In genomic region chr16:67514382-67514828, GRCh38 we compare ENCODE assay signal across 8 cellular contexts. TPM values are rescaled to one million over a fixed set of nuclear protein-coding genes. Genes with fewer than 3 reads are reported as not detected.
DNase-seq lines count a peak whose midpoint lies in the region; ATAC-seq, FAIRE-seq and TF ChIP-seq lines count a peak whose summit lies in the region.

No MANE protein-coding gene starts in this region.

- H3K4me3 Mint-ChIP-seq in CD14-positive monocyte, result peak overlapping the region in 1 of 2 donors; percentile 39
- peak overlapping the region; percentile 18 for H3K4me3 Mint-ChIP-seq in activated T-helper 17 cell treated with anti-CD3 and anti-CD28 coated beads, Interleukin-2, amount 50 U/mL, for 72 hours

- no peaks in the 10 kb centered on the region for H3K9me3 ChIP-seq in prostate gland

- no peak overlapping the region for H3K4me3 ChIP-seq in prostate gland

- peak; percentile 80 for TF ChIP-seq CTCF in CD14-positive monocyte (IDR thresholded peaks at IDR 0.05)
- peak; percentile 11 to 69 (median 56) for TF ChIP-seq CTCF in prostate gland (IDR thresholded peaks at IDR 0.05)

- TF ChIP-seq POLR2A in prostate gland (IDR thresholded peaks at IDR 0.05), result no peak

- H3K4me1 Mint-ChIP-seq in CD14-positive monocyte, result peaks cover 37% of the 10 kb centered on the region
- H3K4me1 Mint-ChIP-seq in activated T-helper 17 cell treated with anti-CD3 and anti-CD28 coated beads, Interleukin-2, amount 50 U/mL, for 72 hours, result peaks cover 5% of the 10 kb centered on the region

- in situ Hi-C loops in KBM-7 (cut with MboI; ENCODE audit: low pct_unique_long_range_greater_than_20kb, low sequenced_read_pairs), result no loop called here

- no peaks in the 10 kb centered on the region for H3K27me3 ChIP-seq in prostate gland (replicated peaks; ENCODE audit: insufficient read depth)

- no peaks in the 10 kb centered on the region for H3K4me1 ChIP-seq in prostate gland (replicated peaks)

- H3K27ac ChIP-seq in prostate gland, result no peak overlapping the region

- no peaks in the 10 kb centered on the region for H3K36me3 ChIP-seq in prostate gland

- DNase-seq in CD14-positive monocyte (ENCODE audit: low spot score) (peak; percentile 84), GM19239 (ENCODE audit: insufficient read length, low spot score) (peak; percentile 66), KBM-7 (peak; percentile 90), SIG-M5 treated with dmso at 0.1 percent for 504 hours (lab: John Stamatoyannopoulos, UW; ENCODE audit: unreplicated experiment) (peak; percentile 85), germinal center (ENCODE audit: low spot score) (peak; percentile 75), prostate gland (ENCODE audit: low spot score) (peak; percentile 64)

- intact Hi-C loops in CD14-positive monocyte (cut with micrococcal nuclease) (loop anchor here (2.0 kb wide), 2 partner anchors 20 to 24 kb away; no protein-coding TSS in a partner anchor), prostate gland (cut with DNase I) (no loop called here)

- peaks cover 0 to 1% (median 0%) of the 10 kb centered on the region in 7 donors for H3K9me3 Mint-ChIP-seq in CD14-positive monocyte
- H3K9me3 Mint-ChIP-seq in activated T-helper 17 cell treated with anti-CD3 and anti-CD28 coated beads, Interleukin-2, amount 50 U/mL, for 72 hours, result no peaks in the 10 kb centered on the region

- H3K27me3 Mint-ChIP-seq in CD14-positive monocyte (ENCODE audit: low read depth in 3 of 3), result peaks cover 0 to 3% (median 0%) of the 10 kb centered on the region in 3 donors
- H3K27me3 Mint-ChIP-seq in activated T-helper 17 cell treated with anti-CD3 and anti-CD28 coated beads, Interleukin-2, amount 50 U/mL, for 72 hours, result no peaks in the 10 kb centered on the region

- peaks cover 0 to 2% of the 10 kb centered on the region in 2 donors for H3K36me3 Mint-ChIP-seq in CD14-positive monocyte
- H3K36me3 Mint-ChIP-seq in activated T-helper 17 cell treated with anti-CD3 and anti-CD28 coated beads, Interleukin-2, amount 50 U/mL, for 72 hours (ENCODE audit: low read depth), result no peaks in the 10 kb centered on the region

- WGBS in prostate gland, result 14% methylated on average over 8 of the region's 8 CpGs

- peak; percentile 99 for FAIRE-seq in GM19239 (lab: Jason Lieb, UNC)

- H3K27ac Mint-ChIP-seq in CD14-positive monocyte, result peak overlapping the region in 6 of 7 donors; percentile 62 to 88 (median 68)
- H3K27ac Mint-ChIP-seq in activated T-helper 17 cell treated with anti-CD3 and anti-CD28 coated beads, Interleukin-2, amount 50 U/mL, for 72 hours, result peak overlapping the region; percentile 35

- peak; percentile 91 for ATAC-seq in activated T-helper 17 cell treated with anti-CD3 and anti-CD28 coated beads, Interleukin-2, amount 50 U/mL, for 72 hours (replicated peaks)
- no peak for ATAC-seq in GM19455 (IDR thresholded peaks at IDR 0.05; ENCODE audit: unreplicated experiment)

RNA-seq across cellular contexts. Expression of gene RIPOR1, which starts 14.2 kb away (rescaled TPM):
- polyA plus RNA-seq in CD14-positive monocyte, result 10 to 100 TPM in 1 of 2 donors, 1 to 10 TPM in 1; 8.6 to 17.5 TPM
- 10 to 100 TPM; 30.4 to 57.0 TPM for total RNA-seq in activated T-helper 17 cell treated with anti-CD3 and anti-CD28 coated beads, Interleukin-2, amount 50 U/mL, for 72 hours
- total RNA-seq in prostate gland, result 100 to 1,000 TPM in 1 of 2 donors, 10 to 100 TPM in 1; 32.5 to 121 TPM

RNA-seq across cellular contexts. Expression of gene AGRP, which starts 31.1 kb away (rescaled TPM):
- under 1 TPM; 0.32 to 0.54 TPM for polyA plus RNA-seq in CD14-positive monocyte
- total RNA-seq in activated T-helper 17 cell treated with anti-CD3 and anti-CD28 coated beads, Interleukin-2, amount 50 U/mL, for 72 hours, result not detected
- total RNA-seq in prostate gland, result 1 to 10 TPM in 1 of 2 donors, not detected in 1; 1.5 TPM

RNA-seq across cellular contexts. Expression of gene ATP6V0D1, which starts 33.4 kb away (rescaled TPM):
- 100 to 1,000 TPM; 631 to 687 TPM for polyA plus RNA-seq in CD14-positive monocyte
- 10 to 100 TPM; 20.6 to 42.1 TPM for total RNA-seq in activated T-helper 17 cell treated with anti-CD3 and anti-CD28 coated beads, Interleukin-2, amount 50 U/mL, for 72 hours
- total RNA-seq in prostate gland, result 100 to 1,000 TPM in 1 of 2 donors, 10 to 100 TPM in 1; 98.3 to 138 TPM

RNA-seq across cellular contexts. Expression of gene CTCF, which starts 47.9 kb away (rescaled TPM):
- polyA plus RNA-seq in CD14-positive monocyte, result 10 to 100 TPM in 1 of 2 donors, 1 to 10 TPM in 1; 8.4 to 17.7 TPM
- 10 to 100 TPM; 41.2 to 49.4 TPM for total RNA-seq in activated T-helper 17 cell treated with anti-CD3 and anti-CD28 coated beads, Interleukin-2, amount 50 U/mL, for 72 hours
- total RNA-seq in prostate gland, result 10 to 100 TPM; 39.9 to 48.9 TPM
